2 cellular contexts compared by ENCODE assay signal in the genomic region with DNA sequence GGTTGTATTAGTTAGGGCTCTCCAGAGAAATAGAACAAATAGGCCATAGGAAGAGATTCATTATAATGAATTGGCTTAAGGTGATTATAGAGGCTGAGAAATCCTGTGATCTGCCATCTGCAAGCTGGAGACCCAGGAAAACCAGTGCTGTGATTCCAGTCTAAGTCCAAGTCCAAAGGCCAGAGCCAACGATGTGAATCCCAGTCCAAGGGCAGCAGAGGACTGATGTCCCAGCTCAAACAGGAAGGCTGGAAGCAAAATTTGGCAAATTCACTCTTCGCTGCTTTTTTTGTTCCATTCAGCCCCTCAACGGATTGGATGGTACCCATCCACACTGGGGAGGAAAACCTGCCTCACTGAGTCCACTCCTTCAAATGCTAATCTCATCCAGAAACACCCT.
TF ChIP-seq lines count a peak whose summit lies in the region.

No MANE protein-coding gene starts in this region.

TF ChIP-seq in liver, 16 proteins besides CTCF, POLR2A, EP300 and RAD21 (continued from another document):
- peak; percentile 32 for TF ChIP-seq ZBTB33 (IDR thresholded peaks at IDR 0.05)
- peak; percentile 95 for TF ChIP-seq HNF4G (IDR thresholded peaks at IDR 0.05)
- TF ChIP-seq HNF4A (conservative IDR thresholded peaks at IDR 0.05) = peak; percentile 98 to 99
- peak; percentile 14 to 23 for TF ChIP-seq JUND (IDR thresholded peaks at IDR 0.05)
- TF ChIP-seq FOXA1 (IDR thresholded peaks at IDR 0.05) = no peak
- peak; percentile 50 for TF ChIP-seq NR2F2 (IDR thresholded peaks at IDR 0.05)
- peak; percentile 78 to 87 for TF ChIP-seq RXRA (IDR thresholded peaks at IDR 0.05)
- TF ChIP-seq TAF1 (conservative IDR thresholded peaks at IDR 0.05) = no peak
- no peak for TF ChIP-seq REST (IDR thresholded peaks at IDR 0.05)
- peak; percentile 39 for TF ChIP-seq YY1 (IDR thresholded peaks at IDR 0.05)
- peak in 1 of 2 donors; percentile 20 for TF ChIP-seq EGR1 (IDR thresholded peaks at IDR 0.05; ENCODE audit: low read depth in 2 of 2)
- no peak for TF ChIP-seq GABPA (IDR thresholded peaks at IDR 0.05 in 1 of 2, conservative IDR thresholded peaks at IDR 0.05 in 1 of 2)
TF ChIP-seq in liver: peak in this region for 10.

TF ChIP-seq in HepG2, 621 proteins besides CTCF, POLR2A, EP300 and RAD21 (continued from another document):
- TF ChIP-seq, protein P1, sequence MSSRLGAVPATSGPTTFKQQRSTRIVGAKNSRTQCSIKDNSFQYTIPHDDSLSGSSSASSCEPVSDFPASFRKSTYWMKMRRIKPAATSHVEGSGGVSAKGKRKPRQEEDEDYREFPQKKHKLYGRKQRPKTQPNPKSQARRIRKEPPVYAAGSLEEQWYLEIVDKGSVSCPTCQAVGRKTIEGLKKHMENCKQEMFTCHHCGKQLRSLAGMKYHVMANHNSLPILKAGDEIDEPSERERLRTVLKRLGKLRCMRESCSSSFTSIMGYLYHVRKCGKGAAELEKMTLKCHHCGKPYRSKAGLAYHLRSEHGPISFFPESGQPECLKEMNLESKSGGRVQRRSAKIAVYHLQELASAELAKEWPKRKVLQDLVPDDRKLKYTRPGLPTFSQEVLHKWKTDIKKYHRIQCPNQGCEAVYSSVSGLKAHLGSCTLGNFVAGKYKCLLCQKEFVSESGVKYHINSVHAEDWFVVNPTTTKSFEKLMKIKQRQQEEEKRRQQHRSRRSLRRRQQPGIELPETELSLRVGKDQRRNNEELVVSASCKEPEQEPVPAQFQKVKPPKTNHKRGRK (CRISPR knock-in tag; IDR thresholded peaks at IDR 0.05) = no peak
- no peak for TF ChIP-seq MAFG (CRISPR knock-in tag; IDR thresholded peaks at IDR 0.05)
